9 cellular contexts compared by ENCODE assay signal in the genomic region with DNA sequence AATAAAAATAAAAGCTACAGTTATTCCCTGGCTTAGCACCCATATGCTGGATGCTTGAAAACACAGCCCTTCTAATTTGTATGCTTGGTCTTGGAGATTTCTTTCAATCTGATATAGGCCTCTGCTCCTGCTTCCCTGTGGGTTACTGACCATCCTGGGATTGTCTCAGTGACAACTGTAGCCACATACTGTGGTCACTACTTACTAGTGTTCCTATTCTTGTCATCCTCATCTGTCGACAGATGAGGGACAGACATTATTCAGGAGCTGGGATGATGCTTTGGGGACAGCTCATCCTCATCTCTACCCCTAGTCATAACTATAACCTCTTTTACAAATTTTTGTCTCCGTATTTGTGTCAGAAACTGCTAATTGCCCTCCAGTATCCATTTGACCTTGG.
"Had no signal": no experiment of that assay in that cellular context is flagged by ENCODE, and none has a peak within 500 bp of the region (broad histone marks: within the 10 kb centered on the region; RNA-seq: fewer than 3 reads in every experiment).

No MANE protein-coding gene starts in this region.

- H3K27ac ChIP-seq: GM23248, HL-60 had no signal

- DNase-seq: GM23248, GOT3, H7, HFFc6 had no signal

- H3K36me3 Mint-ChIP-seq: IgD-negative memory B cell had no signal

- H3K27ac Mint-ChIP-seq: HFFc6, IgD-negative memory B cell had no signal

- H3K4me1 Mint-ChIP-seq: IgD-negative memory B cell had no signal

- H3K27me3 Mint-ChIP-seq: IgD-negative memory B cell had no signal

- H3K9me3 Mint-ChIP-seq: IgD-negative memory B cell had no signal

- H3K4me3 Mint-ChIP-seq: HFFc6, IgD-negative memory B cell had no signal

- ATAC-seq: HCT116, HepG2 had no signal

- H3K4me1 ChIP-seq: HAP-1 had no signal
